ENCODE assay signal across 21 cellular contexts in genomic region chr3:126857928-126858327, GRCh38.
DNase-seq lines count a peak whose midpoint lies in the region; ATAC-seq and TF ChIP-seq lines count a peak whose summit lies in the region.
"Had no signal": no experiment of that assay in that cellular context is flagged by ENCODE, and none has a peak within 500 bp of the region (broad histone marks: within the 10 kb centered on the region; RNA-seq: fewer than 3 reads in every experiment).

No MANE protein-coding gene starts in this region.

- BruUV-seq in Panc1 (replicated peaks; lab: Mats Ljungman, UMichigan) = TSS peak; percentile 50

- H3K36me3 Mint-ChIP-seq in type B pancreatic cell = peaks cover 4% of the 10 kb centered on the region

- in situ Hi-C loops in Panc1 (cut with HindIII; ENCODE audit: low pct_unique_long_range_greater_than_20kb, low sequenced_read_pairs) = no loop called here

- H3K4me1 Mint-ChIP-seq in type B pancreatic cell (ENCODE audit: unreplicated experiment) = peaks cover 19% of the 10 kb centered on the region
- H3K4me1 Mint-ChIP-seq: CD4-positive, alpha-beta memory T cell had no signal

- H3K9me3 ChIP-seq in left ventricle myocardium inferior (replicated peaks) (no peaks in the 10 kb centered on the region), Panc1 (ENCODE audit: control insufficient read depth, insufficient read depth, low read depth, low read length) (no peaks in the 10 kb centered on the region), heart right ventricle (no peaks in the 10 kb centered on the region)

- H3K4me3 Mint-ChIP-seq in type B pancreatic cell = no peak overlapping the region
- H3K4me3 Mint-ChIP-seq: CD4-positive, alpha-beta memory T cell had no signal

- no peak overlapping the region for H3K27ac ChIP-seq in left ventricle myocardium inferior (replicated peaks)
- H3K27ac ChIP-seq in Panc1 (ENCODE audit: low read length) = peak overlapping the region; percentile 66
- no peak overlapping the region for H3K27ac ChIP-seq in heart right ventricle
- H3K27ac ChIP-seq: HL-60 had no signal

- ATAC-seq in Right ventricle myocardium superior (ENCODE audit: poor library complexity) (peak; percentile 80), Panc1 (no peak), heart right ventricle (peak in 6 of 8 donors; percentile 27 to 67 (median 56)), HG03565 (IDR thresholded peaks at IDR 0.05; ENCODE audit: unreplicated experiment) (no peak)
- ATAC-seq: HCT116 had no signal

- POLR2A ChIA-PET in Panc1 (lab: Charles Lee) = no interaction called here

- no peaks in the 10 kb centered on the region for H3K36me3 ChIP-seq in left ventricle myocardium inferior
- H3K36me3 ChIP-seq in Panc1 (ENCODE audit: control insufficient read depth, insufficient read depth, low read length) = no peaks in the 10 kb centered on the region
- no peaks in the 10 kb centered on the region for H3K36me3 ChIP-seq in heart right ventricle

- TF ChIP-seq CTCF in left ventricle myocardium inferior (IDR thresholded peaks at IDR 0.05; ENCODE audit: borderline replicate concordance) (no peak), Panc1 (IDR thresholded peaks at IDR 0.05) (no peak), heart right ventricle (IDR thresholded peaks at IDR 0.05) (no peak), type B pancreatic cell (conservative IDR thresholded peaks at IDR 0.05) (no peak)

- intact Hi-C loops in Right ventricle myocardium superior (cut with DNase I) = no loop called here
- intact Hi-C loops in left ventricle myocardium inferior (cut with micrococcal nuclease) = no loop called here
- intact Hi-C loops in Panc1 (cut with micrococcal nuclease; ENCODE audit: unreplicated experiment) = loop anchor here (10.0 kb wide), 1 partner anchor 103 kb away; no protein-coding TSS in a partner anchor
- intact Hi-C loops in heart right ventricle (cut with DNase I) = no loop called here

- no peak overlapping the region for H3K27ac Mint-ChIP-seq in type B pancreatic cell
- H3K27ac Mint-ChIP-seq: CD4-positive, alpha-beta memory T cell had no signal

- WGBS in heart right ventricle, 2 donors = 63 to 72% methylated on average over 6 of the region's 6 CpGs

- no peaks in the 10 kb centered on the region for H3K9me3 Mint-ChIP-seq in type B pancreatic cell
- H3K9me3 Mint-ChIP-seq: CD4-positive, alpha-beta memory T cell had no signal

- H3K4me3 ChIP-seq in left ventricle myocardium inferior (no peak overlapping the region), Panc1 (ENCODE audit: low read depth in 2 of 2, low read length in 2 of 2) (no peak overlapping the region), heart right ventricle (no peak overlapping the region)

- H3K27me3 ChIP-seq in left ventricle myocardium inferior (ENCODE audit: low read depth) (no peaks in the 10 kb centered on the region), Panc1 (ENCODE audit: control insufficient read depth, insufficient read depth, low read length) (no peaks in the 10 kb centered on the region), heart right ventricle (no peaks in the 10 kb centered on the region)

- H3K27me3 Mint-ChIP-seq in type B pancreatic cell = no peaks in the 10 kb centered on the region
- H3K27me3 Mint-ChIP-seq: CD4-positive, alpha-beta memory T cell had no signal

- CTCF ChIA-PET in Panc1 (lab: Charles Lee) = no interaction called here

- peaks cover 12% of the 10 kb centered on the region for H3K4me1 ChIP-seq in left ventricle myocardium inferior
- peaks cover 23% of the 10 kb centered on the region for H3K4me1 ChIP-seq in Panc1 (ENCODE audit: control insufficient read depth, insufficient read depth, low read length)
- H3K4me1 ChIP-seq in heart right ventricle = no peaks in the 10 kb centered on the region

- DNase-seq in Right ventricle myocardium superior (no peak), left ventricle myocardium inferior (no peak), Panc1 (ENCODE audit: low read depth, low spot score) (no peak), heart right ventricle (no peak), type B pancreatic cell (ENCODE audit: extremely low spot score, unreplicated experiment) (peak; percentile 39), NCI-H2227 (lab: John Stamatoyannopoulos, UW; ENCODE audit: unreplicated experiment) (no peak)
- DNase-seq: C1 segment of cervical spinal cord; CD4-positive, alpha-beta memory T cell; COR-L47; DMS53; GOT3; NCI-H1092 treated with DMSO at 0.1 percent for 48 hours; NCI-H1694; NCI-H2029 treated with DMSO at 0.1 percent for 48 hours; NCI-H2227 treated with DMSO at 0.1 percent for 48 hours; NCI-H526 treated with DMSO at 0.1 percent for 48 hours; SHP77 treated with DMSO at 0.1 percent for 48 hours; T-helper 1 cell had no signal

Comparison
In these comparisons a context has a peak if more than half of its experiments do, and no peak if none do; other contexts are left out.
1. ATAC-seq: peak in Right ventricle myocardium superior (single experiment) and heart right ventricle (6 of 8); none in Panc1 (single experiment) and HG03565 (single experiment).